15 cellular contexts compared by ENCODE assay signal in the genomic region with DNA sequence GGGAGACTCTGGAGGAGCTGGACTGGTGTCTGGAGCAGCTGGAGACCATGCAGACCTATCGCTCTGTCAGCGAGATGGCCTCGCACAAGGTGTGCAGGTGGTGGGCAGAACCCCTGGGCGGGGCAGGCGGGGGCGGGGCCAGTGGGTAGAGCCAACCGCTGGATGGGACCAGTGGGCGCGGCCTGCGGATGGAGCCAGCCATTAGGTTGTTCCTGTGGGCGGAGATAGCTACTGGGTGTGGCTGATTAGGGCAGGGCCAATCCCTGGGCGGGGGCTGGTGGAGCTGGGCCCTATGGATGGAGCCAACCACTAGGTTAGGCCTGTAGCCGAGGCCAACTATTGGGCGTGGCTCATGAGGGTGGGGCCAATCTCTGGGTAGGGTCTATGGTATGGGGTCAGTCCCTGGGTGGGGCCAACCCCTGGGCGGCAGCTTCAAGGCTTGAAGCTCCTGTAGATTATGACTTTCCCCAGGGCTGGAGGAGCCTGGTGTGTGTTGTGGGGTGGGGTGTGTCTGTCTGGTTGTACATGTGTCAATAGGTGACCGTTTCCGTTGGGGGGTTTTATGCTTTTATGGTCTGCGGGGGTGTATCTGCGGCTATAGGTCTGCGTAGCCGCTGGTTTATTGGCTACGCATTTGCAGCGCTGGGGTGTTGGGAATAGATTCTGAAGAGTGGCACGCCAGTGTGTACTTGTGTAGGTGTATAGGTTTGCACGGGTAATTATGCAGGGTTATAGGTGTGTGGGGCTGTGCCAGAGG. TPM values are rescaled to one million over a fixed set of nuclear protein-coding genes. Genes with fewer than 3 reads are reported as not detected.
DNase-seq lines count a peak whose midpoint lies in the region; ATAC-seq and TF ChIP-seq lines count a peak whose summit lies in the region.
"Had no signal": no experiment of that assay in that cellular context is flagged by ENCODE, and none has a peak within 500 bp of the region (broad histone marks: within the 10 kb centered on the region; RNA-seq: fewer than 3 reads in every experiment).

No MANE protein-coding gene starts in this region.

- H3K79me2 ChIP-seq in smooth muscle cell (ENCODE audit: low read depth) = no peaks in the 10 kb centered on the region

- CTCF ChIA-PET in CD8-positive, alpha-beta memory T cell (lab: Charles Lee) = interaction anchor here (1.3 kb wide), 1 partner anchor 16 kb away, joined by 5 read pairs; no protein-coding TSS in a partner anchor

- no peak overlapping the region for H3K27ac Mint-ChIP-seq in stimulated activated naive CD8-positive, alpha-beta T cell treated with anti-CD3 and anti-CD28 coated beads, Interleukin-15, amount 100 ng/mL, for 72 hours
- no peak overlapping the region for H3K27ac Mint-ChIP-seq in CD8-positive, alpha-beta memory T cell

- no peak for TF ChIP-seq CTCF in smooth muscle cell (IDR thresholded peaks at IDR 0.05; ENCODE audit: borderline replicate concordance, insufficient read depth, poor library complexity, severe bottlenecking)

- no peaks in the 10 kb centered on the region for H3F3A ChIP-seq in smooth muscle cell (ENCODE audit: low read depth)

- H3K27me3 Mint-ChIP-seq in stimulated activated naive CD8-positive, alpha-beta T cell treated with anti-CD3 and anti-CD28 coated beads, Interleukin-15, amount 100 ng/mL, for 72 hours = no peaks in the 10 kb centered on the region
- H3K27me3 Mint-ChIP-seq in CD8-positive, alpha-beta memory T cell = peaks cover 0 to 2% of the 10 kb centered on the region in 2 donors

- no peak overlapping the region for H3K4me2 ChIP-seq in smooth muscle cell

- H4K20me1 ChIP-seq in smooth muscle cell (ENCODE audit: low read depth) = no peaks in the 10 kb centered on the region

- no peak overlapping the region for H3K4me3 Mint-ChIP-seq in stimulated activated naive CD8-positive, alpha-beta T cell treated with anti-CD3 and anti-CD28 coated beads, Interleukin-15, amount 100 ng/mL, for 72 hours
- H3K4me3 Mint-ChIP-seq in CD8-positive, alpha-beta memory T cell = no peak overlapping the region
- H3K4me3 Mint-ChIP-seq: neural crest cell had no signal

- no peak overlapping the region for H3K4me3 ChIP-seq in CD8-positive, alpha-beta memory T cell (ENCODE audit: low read length)
- no peak overlapping the region for H3K4me3 ChIP-seq in smooth muscle cell
- H3K4me3 ChIP-seq: esophagus muscularis mucosa, SJSA1, thyroid gland had no signal

- POLR2A ChIA-PET in CD8-positive, alpha-beta memory T cell (lab: Charles Lee) = no interaction called here

- peak; percentile 20 for ATAC-seq in stimulated activated naive CD8-positive, alpha-beta T cell treated with anti-CD3 and anti-CD28 coated beads, Interleukin-15, Interleukin-2, amounts not matched to agents 100 U/mL and 50 U/mL, for 24 hours
- no peak for ATAC-seq in stimulated activated naive CD8-positive, alpha-beta T cell treated with anti-CD3 and anti-CD28 coated beads, Interleukin-15, amount 100 ng/mL, for 72 hours
- ATAC-seq in GM18870 (IDR thresholded peaks at IDR 0.05; ENCODE audit: unreplicated experiment) (no peak), GM18861 (IDR thresholded peaks at IDR 0.05; ENCODE audit: unreplicated experiment) (no peak)

- no peaks in the 10 kb centered on the region for H3K9me3 Mint-ChIP-seq in stimulated activated naive CD8-positive, alpha-beta T cell treated with anti-CD3 and anti-CD28 coated beads, Interleukin-15, amount 100 ng/mL, for 72 hours
- H3K9me3 Mint-ChIP-seq in CD8-positive, alpha-beta memory T cell = no peaks in the 10 kb centered on the region
- H3K9me3 Mint-ChIP-seq: neural crest cell had no signal

- H3K27me3 ChIP-seq in CD8-positive, alpha-beta memory T cell (ENCODE audit: insufficient read depth, low read length, poor library complexity, severe bottlenecking) = no peaks in the 10 kb centered on the region
- H3K27me3 ChIP-seq in smooth muscle cell (ENCODE audit: low read depth) = no peaks in the 10 kb centered on the region
- H3K27me3 ChIP-seq: SJSA1, thyroid gland had no signal

- no peak overlapping the region for H3K27ac ChIP-seq in CD8-positive, alpha-beta memory T cell (ENCODE audit: low read depth, low read length)
- H3K27ac ChIP-seq in smooth muscle cell (ENCODE audit: low read depth) = no peak overlapping the region
- H3K27ac ChIP-seq: esophagus muscularis mucosa, SJSA1, thyroid gland had no signal

- no peaks in the 10 kb centered on the region for H3K36me3 ChIP-seq in CD8-positive, alpha-beta memory T cell (ENCODE audit: insufficient read depth, low read length)
- H3K36me3 ChIP-seq in smooth muscle cell (ENCODE audit: low read depth) = no peaks in the 10 kb centered on the region

- H3K9ac ChIP-seq in smooth muscle cell (ENCODE audit: low read depth) = no peak overlapping the region

- WGBS in smooth muscle cell (ENCODE audit: low lambda C conversion rate) = 95% methylated on average over 23 of the region's 25 CpGs

- H2AFZ ChIP-seq in smooth muscle cell (ENCODE audit: low read depth) = no peak overlapping the region

- no peaks in the 10 kb centered on the region for H3K4me1 ChIP-seq in CD8-positive, alpha-beta memory T cell (ENCODE audit: insufficient read depth, low read length)
- H3K4me1 ChIP-seq in smooth muscle cell (ENCODE audit: low read depth) = no peaks in the 10 kb centered on the region
- H3K4me1 ChIP-seq: thyroid gland had no signal

- peak; percentile 29 for DNase-seq in stimulated activated naive CD8-positive, alpha-beta T cell treated with anti-CD3 and anti-CD28 coated beads, Interleukin-15, Interleukin-2, amounts not matched to agents 100 U/mL and 50 U/mL, for 24 hours
- DNase-seq in stimulated activated naive CD8-positive, alpha-beta T cell treated with anti-CD3 and anti-CD28 coated beads, Interleukin-15, amount 100 ng/mL, for 72 hours = no peak
- DNase-seq in NCI-H69 (lab: John Stamatoyannopoulos, UW) = peak; percentile 96
- peak; percentile 66 for DNase-seq in cerebellar cortex (ENCODE audit: low spot score)
- DNase-seq in CD8-positive, alpha-beta memory T cell = no peak
- DNase-seq in smooth muscle cell (lab: John Stamatoyannopoulos, UW; ENCODE audit: unreplicated experiment) = no peak
- DNase-seq: activated CD8-positive, alpha-beta memory T cell treated with anti-CD3 and anti-CD28 coated beads for 24 hours; Calu3; stimulated activated CD4-positive, alpha-beta T cell treated with anti-CD3 and anti-CD28 coated beads, Interleukin-4, amount 100 ng/mL, for 1 hour; thyroid gland had no signal

- H3K36me3 Mint-ChIP-seq in CD8-positive, alpha-beta memory T cell = peaks cover 0 to 22% (median 9%) of the 10 kb centered on the region in 3 donors

- peaks cover 15% of the 10 kb centered on the region for H3K4me1 Mint-ChIP-seq in stimulated activated naive CD8-positive, alpha-beta T cell treated with anti-CD3 and anti-CD28 coated beads, Interleukin-15, amount 100 ng/mL, for 72 hours
- H3K4me1 Mint-ChIP-seq in CD8-positive, alpha-beta memory T cell = peaks cover 2 to 12% (median 4%) of the 10 kb centered on the region in 3 donors

- H3K9me3 ChIP-seq in CD8-positive, alpha-beta memory T cell (ENCODE audit: low read length) = no peaks in the 10 kb centered on the region
- H3K9me3 ChIP-seq in smooth muscle cell (replicated peaks; ENCODE audit: low read depth) = no peaks in the 10 kb centered on the region
- H3K9me3 ChIP-seq: esophagus muscularis mucosa, SJSA1, thyroid gland had no signal

RNA-seq across cellular contexts. Expression of a gene that starts 30.7 kb away (rescaled TPM):
- total RNA-seq in CD8-positive, alpha-beta memory T cell = 10 to 100 TPM; 21.6 to 22.2 TPM
- 7.5 TPM for polyA plus RNA-seq in CD8-positive, alpha-beta memory T cell
- 2.7 and 3.3 TPM in 2 replicates for total RNA-seq in smooth muscle cell
- 12.3 and 16.4 TPM in 2 replicates for polyA plus RNA-seq in smooth muscle cell

RNA-seq across cellular contexts. Expression of a gene that starts 47.7 kb away (rescaled TPM):
- total RNA-seq in CD8-positive, alpha-beta memory T cell = 100 to 1,000 TPM; 273 to 277 TPM
- polyA plus RNA-seq in CD8-positive, alpha-beta memory T cell = 100 TPM
- 98.4 and 103 TPM in 2 replicates for total RNA-seq in smooth muscle cell
- polyA plus RNA-seq in smooth muscle cell = 186 and 198 TPM in 2 replicates

RNA-seq across cellular contexts. Expression of a gene that starts 52.1 kb away (rescaled TPM):
- 100 to 1,000 TPM; 101 to 107 TPM for total RNA-seq in CD8-positive, alpha-beta memory T cell
- polyA plus RNA-seq in CD8-positive, alpha-beta memory T cell = 58.3 TPM
- total RNA-seq in smooth muscle cell = 24.9 and 39.3 TPM in 2 replicates
- 53.1 and 60.4 TPM in 2 replicates for polyA plus RNA-seq in smooth muscle cell

Comparison
In these comparisons a context has a peak if more than half of its experiments do, and no peak if none do; other contexts are left out.
1. DNase-seq: peak in stimulated activated naive CD8-positive, alpha-beta T cell treated with anti-CD3 and anti-CD28 coated beads, Interleukin-15, Interleukin-2, amounts not matched to agents 100 U/mL and 50 U/mL, for 24 hours (single experiment), NCI-H69 (single experiment) and cerebellar cortex (single experiment); none in stimulated activated naive CD8-positive, alpha-beta T cell treated with anti-CD3 and anti-CD28 coated beads, Interleukin-15, amount 100 ng/mL, for 72 hours (0 of 2), CD8-positive, alpha-beta memory T cell (0 of 5) and smooth muscle cell (single experiment).